25 cellular contexts compared by ENCODE assay signal in the genomic region with DNA sequence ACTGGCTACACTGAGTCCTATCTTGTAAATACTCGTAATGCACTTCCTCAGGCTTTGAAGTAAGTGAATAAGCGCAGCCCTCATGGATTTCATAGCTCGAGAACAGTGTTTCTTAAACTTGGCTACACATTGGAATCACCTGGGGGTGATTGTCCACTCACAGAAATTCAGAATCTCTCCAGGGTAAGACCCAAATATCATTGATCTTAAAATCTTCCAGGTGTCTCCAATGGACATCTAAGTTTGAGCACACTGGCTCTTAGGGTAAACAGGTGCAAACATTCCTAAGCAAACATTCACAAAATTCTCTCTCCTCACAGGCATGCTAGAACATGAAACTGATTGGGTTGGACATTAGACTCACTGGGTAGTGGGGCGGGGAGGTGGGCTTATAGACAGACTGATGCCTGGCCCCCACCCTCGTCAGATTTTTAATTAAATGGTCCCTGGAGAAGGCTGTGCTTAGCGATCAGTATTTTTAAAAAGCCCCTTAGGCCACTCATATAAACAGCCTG.
"Had no signal": no experiment of that assay in that cellular context is flagged by ENCODE, and none has a peak within 500 bp of the region (broad histone marks: within the 10 kb centered on the region; RNA-seq: fewer than 3 reads in every experiment).

No MANE protein-coding gene starts in this region.

- H3K4me3 Mint-ChIP-seq: activated CD8-positive, alpha-beta memory T cell treated with anti-CD3 and anti-CD28 coated beads, Interleukin-2, amount 10 ng/mL, durations not matched to agents 7 days and 5 days; activated naive CD8-positive, alpha-beta T cell treated with anti-CD3 and anti-CD28 coated beads, Interleukin-2, amount 50 U/mL, for 24 hours; activated T-cell treated with anti-CD3 and anti-CD28 coated beads, Interleukin-2, amount 50 U/mL, for 24 hours; activated T-helper 1 cell treated with anti-CD3 and anti-CD28 coated beads, Interleukin-12 subunit alpha, Interleukin-12 subunit beta, Interleukin-2, Interleukin-4 antibody, amounts not matched to agents 30 ng/mL and 10 ng/mL and 1 ng/mL, durations not matched to agents 14 hours and 24 hours and 36 hours; brain; T-helper 1 cell treated with Interleukin-12 subunit alpha and Interleukin-12 subunit beta and Interleukin-4 antibody, amounts not matched to agents 30 μg/mL and 1 μg/mL, for 36 hours; WTC11 had no signal

- H3K4me1 Mint-ChIP-seq: activated CD8-positive, alpha-beta memory T cell treated with anti-CD3 and anti-CD28 coated beads, Interleukin-2, amount 10 ng/mL, durations not matched to agents 7 days and 5 days; activated naive CD8-positive, alpha-beta T cell treated with anti-CD3 and anti-CD28 coated beads, Interleukin-2, amount 50 U/mL, for 24 hours had no signal

- H3K27me3 Mint-ChIP-seq: activated CD8-positive, alpha-beta memory T cell treated with anti-CD3 and anti-CD28 coated beads, Interleukin-2, amount 10 ng/mL, durations not matched to agents 7 days and 5 days; activated naive CD8-positive, alpha-beta T cell treated with anti-CD3 and anti-CD28 coated beads, Interleukin-2, amount 50 U/mL, for 24 hours; activated T-cell treated with anti-CD3 and anti-CD28 coated beads, Interleukin-2, amount 50 U/mL, for 24 hours had no signal

- H3K36me3 ChIP-seq: ascending aorta, Peyer's patch had no signal

- H3K27ac ChIP-seq: ascending aorta had no signal

- H3K9me3 Mint-ChIP-seq: activated naive CD8-positive, alpha-beta T cell treated with anti-CD3 and anti-CD28 coated beads, Interleukin-2, amount 50 U/mL, for 24 hours; activated T-cell treated with anti-CD3 and anti-CD28 coated beads, Interleukin-2, amount 50 U/mL, for 24 hours; activated T-helper 1 cell treated with anti-CD3 and anti-CD28 coated beads, Interleukin-12 subunit alpha, Interleukin-12 subunit beta, Interleukin-2, Interleukin-4 antibody, amounts not matched to agents 30 ng/mL and 10 ng/mL and 1 ng/mL, durations not matched to agents 14 hours and 24 hours and 36 hours; WTC11 had no signal

- H3K4me1 ChIP-seq: Peyer's patch had no signal

- H3K36me3 Mint-ChIP-seq: activated CD8-positive, alpha-beta memory T cell treated with anti-CD3 and anti-CD28 coated beads, Interleukin-2, amount 10 ng/mL, durations not matched to agents 7 days and 5 days; activated naive CD4-positive, alpha-beta T cell treated with anti-CD3 and anti-CD28 coated beads, Interleukin-2, amount 50 U/mL, for 72 hours; brain; WTC11 had no signal

- H3K27me3 ChIP-seq: ascending aorta, Peyer's patch had no signal

- H3K4me3 ChIP-seq: ascending aorta, Peyer's patch had no signal

- H3K27ac Mint-ChIP-seq: activated CD8-positive, alpha-beta memory T cell treated with anti-CD3 and anti-CD28 coated beads, Interleukin-2, amount 10 ng/mL, durations not matched to agents 7 days and 5 days; activated naive CD4-positive, alpha-beta T cell treated with anti-CD3 and anti-CD28 coated beads, Interleukin-2, amount 50 U/mL, for 72 hours; activated naive CD8-positive, alpha-beta T cell treated with anti-CD3 and anti-CD28 coated beads, Interleukin-2, amount 50 U/mL, for 24 hours; activated T-cell treated with anti-CD3 and anti-CD28 coated beads, Interleukin-2, amount 50 U/mL, for 24 hours; activated T-helper 1 cell treated with anti-CD3 and anti-CD28 coated beads, Interleukin-12 subunit alpha, Interleukin-12 subunit beta, Interleukin-2, Interleukin-4 antibody, amounts not matched to agents 30 ng/mL and 10 ng/mL and 1 ng/mL, durations not matched to agents 14 hours and 24 hours and 36 hours; T-helper 1 cell treated with Interleukin-12 subunit alpha and Interleukin-12 subunit beta and Interleukin-4 antibody, amounts not matched to agents 30 μg/mL and 1 μg/mL, for 36 hours; WTC11 had no signal

- DNase-seq: activated CD4-positive, alpha-beta T cell treated with anti-CD3 and anti-CD28 coated beads for 48 hours; activated CD4-positive, alpha-beta T cell treated with anti-CD3 and anti-CD28 coated beads, Interleukin-2, amount 50 U/mL, for 4 hours; activated CD4-positive, CD25-positive, alpha-beta regulatory T cell treated with anti-CD3 and anti-CD28 coated beads, Interleukin-2, amount 50 U/mL, for 72 hours; activated CD8-positive, alpha-beta memory T cell treated with anti-CD3 and anti-CD28 coated beads, Interleukin-2, amount 10 ng/mL, durations not matched to agents 7 days and 5 days; activated effector memory CD4-positive, alpha-beta T cell treated with Interleukin-2 at 50 U/mL for 16 hours; activated naive CD4-positive, alpha-beta T cell treated with Interleukin-2 at 50 U/mL for 16 hours; activated naive CD8-positive, alpha-beta T cell treated with anti-CD3 and anti-CD28 coated beads, Interleukin-2, amount 50 U/mL, for 24 hours; activated T-cell treated with anti-CD3 and anti-CD28 coated beads, Interleukin-2, amount 50 U/mL, for 24 hours; amniotic stem cell; KG1; NCI-H1048; NCI-H146; NCI-H187 treated with DMSO at 0.1 percent for 48 hours; NCI-H2081 treated with DMSO at 0.1 percent for 48 hours; NCI-H226; NCI-H526 treated with DMSO at 0.1 percent for 48 hours; NCI-H82; Peyer's patch; SHP77 treated with DMSO at 0.1 percent for 48 hours had no signal

- H3K9me3 ChIP-seq: ascending aorta, Peyer's patch had no signal
